8 cellular contexts compared by ENCODE assay signal in genomic region chr16:12646490-12647274, GRCh38.
A peak's percentile ranks its signal among the peaks of the same experiment; 100 is the strongest.
DNase-seq lines count a peak whose midpoint lies in the region; ATAC-seq, FAIRE-seq and TF ChIP-seq lines count a peak whose summit lies in the region.

No MANE protein-coding gene starts in this region.

- peak; percentile 80 for DNase-seq in dermis blood vessel endothelial cell
- DNase-seq in stimulated activated CD4-positive, alpha-beta T cell treated with anti-CD3 and anti-CD28 coated beads, Interleukin-12 subunit alpha, Interleukin-12 subunit beta, amount 100 ng/mL, for 48 hours (ENCODE audit: low read depth in 2 of 3, low spot score in 1 of 3), result peak in 2 of 3 donors; percentile 5 to 13
- DNase-seq in cerebellar cortex (ENCODE audit: low spot score), result no peak
- no peak for DNase-seq in D721Med (ENCODE audit: insufficient read length, low spot score)
- DNase-seq in OCI-M2 (lab: John Stamatoyannopoulos, UW; ENCODE audit: unreplicated experiment), result no peak
- no peak for DNase-seq in ovary

- H3K36me3 ChIP-seq in ovary, result no peaks in the 10 kb centered on the region

- H3K27me3 ChIP-seq in ovary, result no peaks in the 10 kb centered on the region

- no peak for TF ChIP-seq CTCF in D721Med (IDR thresholded peaks at IDR 0.05; ENCODE audit: insufficient read depth, missing control alignments)
- TF ChIP-seq CTCF in ovary (IDR thresholded peaks at IDR 0.05), result no peak

- no peak for TF ChIP-seq EP300 in ovary (IDR thresholded peaks at IDR 0.05)

- no peak for FAIRE-seq in D721Med (lab: Jason Lieb, UNC)

- no peak for TF ChIP-seq POLR2A in ovary (IDR thresholded peaks at IDR 0.05)

- H3K4me1 ChIP-seq in ovary (ENCODE audit: insufficient read depth), result no peaks in the 10 kb centered on the region

- H3K9me3 ChIP-seq in ovary, result no peaks in the 10 kb centered on the region

- no peak overlapping the region for H3K27ac ChIP-seq in ovary

- ATAC-seq in GM18861 (IDR thresholded peaks at IDR 0.05; ENCODE audit: unreplicated experiment) (peak; percentile 60), SK-N-SH treated with all-trans-retinoic acid at 6 μM for 48 hours (peak; percentile 73)

- WGBS in ovary, 3 donors, result 17 to 24% (median 21%) methylated on average over 10 of the region's 10 CpGs

- intact Hi-C loops in ovary (cut with DNase I), result loop anchor here in 1 of 4 donors (10.0 kb wide), 1 partner anchor 58 kb away; no protein-coding TSS in a partner anchor

- no peak overlapping the region for H3K4me3 ChIP-seq in ovary

TF ChIP-seq in SK-N-SH treated with all-trans-retinoic acid at 6 μM for 48 hours, 23 proteins besides CTCF, POLR2A, EP300 and RAD21:
- TF ChIP-seq GLIS3 (CRISPR knock-in tag; IDR thresholded peaks at IDR 0.05) (no peak), ARNTL (CRISPR knock-in tag; IDR thresholded peaks at IDR 0.05; ENCODE audit: borderline replicate concordance, low read depth) (no peak)

Comparison
In these comparisons a context has a peak if more than half of its experiments do, and no peak if none do; other contexts are left out.
1. DNase-seq: peak in dermis blood vessel endothelial cell (single experiment) and stimulated activated CD4-positive, alpha-beta T cell treated with anti-CD3 and anti-CD28 coated beads, Interleukin-12 subunit alpha, Interleukin-12 subunit beta, amount 100 ng/mL, for 48 hours (2 of 3); none in cerebellar cortex (single experiment), D721Med (single experiment), OCI-M2 (single experiment) and ovary (0 of 5).